ENCODE assay signal across 24 cellular contexts in the genomic region with DNA sequence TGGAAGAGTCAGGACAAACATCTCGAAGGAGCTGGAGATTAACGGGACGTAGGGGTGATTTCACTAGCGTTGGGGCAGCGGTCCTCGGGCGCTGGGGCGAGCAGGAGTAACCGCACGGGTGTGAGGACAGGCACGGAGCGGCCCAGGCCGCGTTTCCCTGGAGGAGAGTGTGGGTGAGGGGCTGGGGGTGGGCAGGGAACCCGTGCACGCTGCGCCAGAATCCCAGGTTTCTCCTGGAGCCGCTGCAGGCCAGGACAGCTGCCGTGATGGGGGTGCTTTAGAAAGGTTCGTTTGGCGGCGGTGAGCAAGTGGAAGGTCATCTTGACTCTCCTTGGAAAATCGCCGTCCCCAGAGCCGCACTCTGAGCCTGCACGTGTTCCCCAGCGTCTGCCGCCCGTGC.
"Had no signal": no experiment of that assay in that cellular context is flagged by ENCODE, and none has a peak within 500 bp of the region (broad histone marks: within the 10 kb centered on the region; RNA-seq: fewer than 3 reads in every experiment).

No MANE protein-coding gene starts in this region.

- H3K4me1 ChIP-seq: left lung, lower lobe of right lung, pancreas, prostate gland, tibial nerve, uterus had no signal

- DNase-seq: heart right ventricle; kidney glomerular epithelial cell; left colon; left lung; lower lobe of right lung; mammary epithelial cell; naive B cell; natural killer cell; nephron progenitor cell; nucleus accumbens; pancreas; posterior cingulate gyrus; retina; right cardiac atrium; stimulated activated CD4-positive, alpha-beta T cell treated with anti-CD3 and anti-CD28 coated beads, Interleukin-4, amount 100 ng/mL, for 24 hours; stimulated activated naive CD4-positive, alpha-beta T cell; substantia nigra; uterus had no signal

- ATAC-seq: heart right ventricle; left colon; left lung; lower lobe of right lung; natural killer cell; pancreas; sciatic nerve; stimulated activated effector memory CD8-positive, alpha-beta T cell treated with anti-CD3 and anti-CD28 coated beads, Interleukin-12 subunit alpha, Interleukin-12 subunit beta, amount 100 ng/mL, for 72 hours had no signal

- H3K36me3 ChIP-seq: heart right ventricle, left lung, lower lobe of right lung, pancreas, prostate gland, tibial nerve, uterus had no signal

- H3K27ac ChIP-seq: heart right ventricle, hepatocyte, left lung, lower lobe of right lung, pancreas, prostate gland, skin epidermis, tibial nerve, uterus had no signal

- H3K9me3 ChIP-seq: heart right ventricle, lower lobe of right lung, pancreas, prostate gland, tibial nerve, uterus had no signal

- H2AFZ ChIP-seq: hepatocyte had no signal

- H3K27me3 ChIP-seq: heart right ventricle, hepatocyte, left lung, pancreas, tibial nerve, uterus had no signal

- H3K4me2 ChIP-seq: hepatocyte had no signal

- H3K4me3 ChIP-seq: heart right ventricle, hepatocyte, left lung, lower lobe of right lung, pancreas, prostate gland, skin epidermis, tibial nerve, uterus had no signal
